Comparison of ENCODE assay signal across 13 cellular contexts in genomic region chr2:96427917-96428316, GRCh38.
A peak's percentile ranks its signal among the peaks of the same experiment; 100 is the strongest.
DNase-seq lines count a peak whose midpoint lies in the region; ATAC-seq and TF ChIP-seq lines count a peak whose summit lies in the region.
"Had no signal": no experiment of that assay in that cellular context is flagged by ENCODE, and none has a peak within 500 bp of the region (broad histone marks: within the 10 kb centered on the region; RNA-seq: fewer than 3 reads in every experiment).

No MANE protein-coding gene starts in this region.

- TF ChIP-seq CTCF in PC-9 (conservative IDR thresholded peaks at IDR 0.05) (no peak), fibroblast of mammary gland (conservative IDR thresholded peaks at IDR 0.05; ENCODE audit: control insufficient read depth, insufficient read depth, low read depth, low read length) (no peak)

- H3K36me3 Mint-ChIP-seq in activated naive CD4-positive, alpha-beta T cell treated with anti-CD3 and anti-CD28 coated beads, Interleukin-2, amount 50 U/mL, for 24 hours = peaks cover 6% of the 10 kb centered on the region
- H3K36me3 Mint-ChIP-seq: CD4-positive, alpha-beta memory T cell had no signal

- no peaks in the 10 kb centered on the region for H3K79me2 ChIP-seq in PC-9 (ENCODE audit: low read depth)

- ATAC-seq in GM21360 (IDR thresholded peaks at IDR 0.05; ENCODE audit: unreplicated experiment) = no peak
- no peak for ATAC-seq in GM21825 (IDR thresholded peaks at IDR 0.05; ENCODE audit: unreplicated experiment)
- ATAC-seq: WTC11 had no signal

- peak overlapping the region; percentile 45; the same call in 1 of the 2 replicates for H2AFZ ChIP-seq in PC-9

- H4K20me1 ChIP-seq in PC-9 (ENCODE audit: insufficient read depth) = no peaks in the 10 kb centered on the region

- H3K4me2 ChIP-seq in PC-9 = peak overlapping the region; percentile 53

- no peaks in the 10 kb centered on the region for H3K36me3 ChIP-seq in PC-9 (ENCODE audit: low read depth)

- H3K4me1 ChIP-seq in PC-9 (replicated peaks; ENCODE audit: insufficient read depth) = peaks cover 32% of the 10 kb centered on the region

- peak overlapping the region; percentile 82 for H3K27ac ChIP-seq in PC-9
- H3K27ac ChIP-seq: skin epidermis had no signal

- H3K4me1 Mint-ChIP-seq in activated naive CD4-positive, alpha-beta T cell treated with anti-CD3 and anti-CD28 coated beads, Interleukin-2, amount 50 U/mL, for 24 hours = peaks cover 6% of the 10 kb centered on the region
- H3K4me1 Mint-ChIP-seq: CD4-positive, alpha-beta memory T cell had no signal

- peaks cover 22% of the 10 kb centered on the region for H3F3A ChIP-seq in PC-9 (ENCODE audit: insufficient read depth, low read depth)

- H3K9me2 ChIP-seq in PC-9 (ENCODE audit: insufficient read depth) = no peaks in the 10 kb centered on the region

- H3K27me3 ChIP-seq in PC-9 (ENCODE audit: insufficient read depth, low read depth) = no peaks in the 10 kb centered on the region

- DNase-seq in activated naive CD4-positive, alpha-beta T cell treated with Interleukin-2 at 50 U/mL for 16 hours = no peak
- peak; percentile 96 to 100 for DNase-seq in PC-9
- peak; percentile 84 for DNase-seq in fibroblast of mammary gland (ENCODE audit: low read depth)
- peak; percentile 80 for DNase-seq in ureter (ENCODE audit: low spot score)
- DNase-seq in NCI-H1417 (lab: John Stamatoyannopoulos, UW) = no peak
- DNase-seq: CD4-positive, alpha-beta memory T cell; left cardiac atrium; NCI-H345 had no signal

- no peak overlapping the region for H3K4me3 ChIP-seq in PC-9
- H3K4me3 ChIP-seq in fibroblast of mammary gland (ENCODE audit: control insufficient read depth, low read depth, low read length) = no peak overlapping the region
- H3K4me3 ChIP-seq: skin epidermis had no signal

- intact Hi-C loops in PC-9 (cut with micrococcal nuclease; ENCODE audit: unreplicated experiment) = loop anchor here (1.0 kb wide), 5 partner anchors 15 to 77 kb away; partner anchors contain the start of gene NEURL3

- CTCF ChIA-PET in PC-9 (lab: Charles Lee) = interaction anchor here (0.5 to 1.4 kb wide), 4 partner anchors 19 to 81 kb away, joined by 3 to 5 read pairs (median 3); no protein-coding TSS in a partner anchor

- H3K9me3 Mint-ChIP-seq in activated naive CD4-positive, alpha-beta T cell treated with anti-CD3 and anti-CD28 coated beads, Interleukin-2, amount 50 U/mL, for 24 hours = peaks cover 7% of the 10 kb centered on the region

- H3K27ac Mint-ChIP-seq in activated naive CD4-positive, alpha-beta T cell treated with anti-CD3 and anti-CD28 coated beads, Interleukin-2, amount 50 U/mL, for 24 hours = peak overlapping the region; percentile 66
- H3K27ac Mint-ChIP-seq: WTC11 had no signal

- BruUV-seq in PC-9 (replicated peaks; lab: Mats Ljungman, UMichigan) = no TSS peak

- POLR2A ChIA-PET in PC-9 (lab: Charles Lee; ENCODE audit: unreplicated experiment) = interaction anchor here (0.6 to 1.2 kb wide), 3 partner anchors 14 to 78 kb away, joined by 4 to 8 read pairs (median 5); no protein-coding TSS in a partner anchor

- peaks cover 12% of the 10 kb centered on the region for H3K27me3 Mint-ChIP-seq in activated naive CD4-positive, alpha-beta T cell treated with anti-CD3 and anti-CD28 coated beads, Interleukin-2, amount 50 U/mL, for 24 hours

- H3K9me3 ChIP-seq in PC-9 (ENCODE audit: insufficient read depth, low read depth) = peaks cover 12% of the 10 kb centered on the region; the same call in 1 of the 2 replicates

- H3K4me3 Mint-ChIP-seq in activated naive CD4-positive, alpha-beta T cell treated with anti-CD3 and anti-CD28 coated beads, Interleukin-2, amount 50 U/mL, for 24 hours = no peak overlapping the region
- H3K4me3 Mint-ChIP-seq: CD4-positive, alpha-beta memory T cell; WTC11 had no signal

Comparison
In these comparisons a context has a peak if more than half of its experiments do, and no peak if none do; other contexts are left out.
1. DNase-seq: peak in PC-9 (2 of 2), fibroblast of mammary gland (single experiment) and ureter (single experiment); none in activated naive CD4-positive, alpha-beta T cell treated with Interleukin-2 at 50 U/mL for 16 hours (single experiment) and NCI-H1417 (0 of 3).